ENCODE assay signal across 14 cellular contexts in the genomic region with DNA sequence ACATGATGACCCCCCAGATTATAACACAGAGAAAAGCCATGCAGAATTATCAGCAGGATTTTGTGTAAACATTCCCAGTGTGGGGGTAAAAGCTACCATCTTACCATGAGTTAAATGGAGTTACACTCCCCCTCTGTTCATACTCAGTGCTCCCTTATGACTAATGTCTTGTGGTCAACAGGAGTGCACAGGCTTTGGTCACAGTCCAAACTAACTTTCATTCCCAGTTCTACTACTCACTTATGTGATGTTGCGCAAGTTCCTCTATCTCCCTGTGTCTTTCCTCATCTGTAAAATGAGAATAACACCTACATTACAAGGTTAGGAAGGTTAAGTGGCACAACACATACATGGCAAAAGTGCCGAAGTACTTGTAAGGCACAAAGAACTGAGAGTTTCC.
A peak's percentile ranks its signal among the peaks of the same experiment; 100 is the strongest.
DNase-seq lines count a peak whose midpoint lies in the region; ATAC-seq, FAIRE-seq and TF ChIP-seq lines count a peak whose summit lies in the region.
"Had no signal": no experiment of that assay in that cellular context is flagged by ENCODE, and none has a peak within 500 bp of the region (broad histone marks: within the 10 kb centered on the region; RNA-seq: fewer than 3 reads in every experiment).

No MANE protein-coding gene starts in this region.

- H3K27ac Mint-ChIP-seq in stimulated activated effector memory CD8-positive, alpha-beta T cell treated with anti-CD3 and anti-CD28 coated beads, Interleukin-12 subunit alpha, Interleukin-12 subunit beta, amount 100 ng/mL, for 72 hours = no peak overlapping the region
- H3K27ac Mint-ChIP-seq in activated CD4-positive, alpha-beta T cell treated with anti-CD3 and anti-CD28 coated beads, Interleukin-2, amount 10 ng/mL, durations not matched to agents 7 days and 5 days = no peak overlapping the region
- H3K27ac Mint-ChIP-seq: activated CD4-positive, alpha-beta T cell treated with anti-CD3 and anti-CD28 coated beads for 36 hours had no signal

- H3K4me3 ChIP-seq in HepG2 (replicated peaks in 1 of 3; ENCODE audit: insufficient read depth in 1 of 3, low read depth in 2 of 3, low read length in 3 of 3) (no peak overlapping the region), right lobe of liver (no peak overlapping the region), bronchial epithelial cell (ENCODE audit: low read depth, low read length) (no peak overlapping the region)
- H3K4me3 ChIP-seq: A549, vagina had no signal

- H3K4me3 Mint-ChIP-seq in stimulated activated effector memory CD8-positive, alpha-beta T cell treated with anti-CD3 and anti-CD28 coated beads, Interleukin-12 subunit alpha, Interleukin-12 subunit beta, amount 100 ng/mL, for 72 hours = no peak overlapping the region
- H3K4me3 Mint-ChIP-seq in activated CD4-positive, alpha-beta T cell treated with anti-CD3 and anti-CD28 coated beads, Interleukin-2, amount 10 ng/mL, durations not matched to agents 7 days and 5 days = no peak overlapping the region
- H3K4me3 Mint-ChIP-seq: activated CD4-positive, alpha-beta T cell treated with anti-CD3 and anti-CD28 coated beads for 36 hours had no signal

- H3K4me2 ChIP-seq in HepG2 (ENCODE audit: low read depth, low read length) = no peak overlapping the region
- H3K4me2 ChIP-seq: A549 had no signal

- intact Hi-C loops in HepG2 (cut with micrococcal nuclease; ENCODE audit: unreplicated experiment) (no loop called here), right lobe of liver (cut with DNase I) (no loop called here)

- peaks cover 9% of the 10 kb centered on the region for H3K27me3 Mint-ChIP-seq in activated CD4-positive, alpha-beta T cell treated with anti-CD3 and anti-CD28 coated beads, Interleukin-2, amount 10 ng/mL, durations not matched to agents 7 days and 5 days

- H2AFZ ChIP-seq in HepG2 (ENCODE audit: low read length) = no peak overlapping the region

- no TSS peak for BruUV-seq in HepG2 (replicated peaks; lab: Mats Ljungman, UMichigan)

- no peaks in the 10 kb centered on the region for H3K4me1 Mint-ChIP-seq in stimulated activated effector memory CD8-positive, alpha-beta T cell treated with anti-CD3 and anti-CD28 coated beads, Interleukin-12 subunit alpha, Interleukin-12 subunit beta, amount 100 ng/mL, for 72 hours
- H3K4me1 Mint-ChIP-seq in activated CD4-positive, alpha-beta T cell treated with anti-CD3 and anti-CD28 coated beads, Interleukin-2, amount 10 ng/mL, durations not matched to agents 7 days and 5 days = no peaks in the 10 kb centered on the region

- no peak overlapping the region for H3K27ac ChIP-seq in HepG2 (ENCODE audit: extremely low read length, insufficient read depth, low read length)
- no peak overlapping the region for H3K27ac ChIP-seq in right lobe of liver
- H3K27ac ChIP-seq: A549, vagina had no signal

- CTCF ChIA-PET in HepG2 (lab: Yijun Ruan, JAX; ENCODE audit: low intra/inter-chr PET ratio, low total read pairs) = no interaction called here
- CTCF ChIA-PET in activated CD4-positive, alpha-beta T cell treated with anti-CD3 and anti-CD28 coated beads, Interleukin-2, amount 10 ng/mL, durations not matched to agents 7 days and 5 days (lab: Charles Lee) = no interaction called here

- TF ChIP-seq CTCF in HepG2 (CRISPR knock-in tag; IDR thresholded peaks at IDR 0.05) (no peak), right lobe of liver (IDR thresholded peaks at IDR 0.05) (no peak), bronchial epithelial cell (IDR thresholded peaks at IDR 0.05; ENCODE audit: insufficient read depth, low read length, severe bottlenecking) (no peak)

- no peak for TF ChIP-seq POLR2A in HepG2 (IDR thresholded peaks at IDR 0.05; ENCODE audit: insufficient read depth in 1 of 2, low read depth in 2 of 2, low read length in 2 of 2)
- TF ChIP-seq POLR2A in right lobe of liver (IDR thresholded peaks at IDR 0.05) = no peak

- H3K9me3 ChIP-seq in HepG2 (ENCODE audit: low read length) (no peaks in the 10 kb centered on the region), right lobe of liver (no peaks in the 10 kb centered on the region)
- H3K9me3 ChIP-seq: A549, vagina had no signal

- DNase-seq in HepG2 (ENCODE audit: low spot score) (peak; percentile 2), right lobe of liver (no peak), NOMO-1 treated with dmso at 0.1 percent for 144 hours (lab: John Stamatoyannopoulos, UW; ENCODE audit: unreplicated experiment) (peak; percentile 57), bronchial epithelial cell (ENCODE audit: low read depth) (peak; percentile 98), GM03348 (ENCODE audit: low spot score) (no peak), G401 (ENCODE audit: low spot score) (no peak)
- DNase-seq in stimulated activated effector memory CD8-positive, alpha-beta T cell treated with anti-CD3 and anti-CD28 coated beads, Interleukin-12 subunit alpha, Interleukin-12 subunit beta, amount 100 ng/mL, for 72 hours (ENCODE audit: low spot score in 2 of 2) = no peak
- DNase-seq in activated CD4-positive, alpha-beta T cell treated with anti-CD3 and anti-CD28 coated beads, Interleukin-2, amount 10 ng/mL, durations not matched to agents 7 days and 5 days = no peak
- DNase-seq: activated CD4-positive, alpha-beta T cell treated with anti-CD3 and anti-CD28 coated beads for 36 hours; head of caudate nucleus; midbrain; NCI-H2081 had no signal

- TF ChIP-seq EP300 in HepG2 (IDR thresholded peaks at IDR 0.05; ENCODE audit: low read depth in 2 of 2, low read length in 2 of 2) = no peak
- no peak for TF ChIP-seq EP300 in HepG2 (CRISPR knock-in tag; IDR thresholded peaks at IDR 0.05; ENCODE audit: borderline replicate concordance)

- POLR2A ChIA-PET in HepG2 (lab: Yijun Ruan, JAX) = no interaction called here
- POLR2A ChIA-PET in activated CD4-positive, alpha-beta T cell treated with anti-CD3 and anti-CD28 coated beads, Interleukin-2, amount 10 ng/mL, durations not matched to agents 7 days and 5 days (lab: Charles Lee) = no interaction called here

- H3K79me2 ChIP-seq in HepG2 (ENCODE audit: insufficient read depth, low read length) = no peaks in the 10 kb centered on the region

- no peaks in the 10 kb centered on the region for H4K20me1 ChIP-seq in HepG2 (ENCODE audit: insufficient read depth, low read length)

- no peak for TF ChIP-seq RAD21 in HepG2 (CRISPR knock-in tag; IDR thresholded peaks at IDR 0.05)

- H3K9ac ChIP-seq in HepG2 (ENCODE audit: insufficient read depth, low read depth, low read length) = no peak overlapping the region

- in situ Hi-C loops in HepG2 (cut with HindIII; ENCODE audit: extremely low pct_ligation_motif_present, low pct_unique_long_range_greater_than_20kb) = no loop called here
- in situ Hi-C loops in G401 (cut with HindIII; ENCODE audit: low sequenced_read_pairs) = no loop called here

- no peaks in the 10 kb centered on the region for H3K36me3 ChIP-seq in HepG2 (replicated peaks in 1 of 2; ENCODE audit: control insufficient read depth in 1 of 2, insufficient read depth in 2 of 2, low read length in 2 of 2)
- no peaks in the 10 kb centered on the region for H3K36me3 ChIP-seq in right lobe of liver
- no peaks in the 10 kb centered on the region for H3K36me3 ChIP-seq in bronchial epithelial cell (ENCODE audit: control insufficient read depth, insufficient read depth, low read length)
- H3K36me3 ChIP-seq: vagina had no signal

- 21% methylated on average over 2 of the region's 2 CpGs for WGBS in HepG2 (ENCODE audit: low lambda C conversion rate)
- WGBS in right lobe of liver (ENCODE audit: insufficient coverage, low coverage, low lambda C conversion rate, missing lambda C conversion rate) = 73% methylated on average over 2 of the region's 2 CpGs

- no peak for FAIRE-seq in HepG2 (lab: Jason Lieb, UNC)
- no peak for FAIRE-seq in bronchial epithelial cell (lab: Jason Lieb, UNC)
- FAIRE-seq: A549 had no signal

- peaks cover 2% of the 10 kb centered on the region for H3K9me3 Mint-ChIP-seq in stimulated activated effector memory CD8-positive, alpha-beta T cell treated with anti-CD3 and anti-CD28 coated beads, Interleukin-12 subunit alpha, Interleukin-12 subunit beta, amount 100 ng/mL, for 72 hours
- no peaks in the 10 kb centered on the region for H3K9me3 Mint-ChIP-seq in activated CD4-positive, alpha-beta T cell treated with anti-CD3 and anti-CD28 coated beads, Interleukin-2, amount 10 ng/mL, durations not matched to agents 7 days and 5 days

- no peaks in the 10 kb centered on the region for H3K36me3 Mint-ChIP-seq in stimulated activated effector memory CD8-positive, alpha-beta T cell treated with anti-CD3 and anti-CD28 coated beads, Interleukin-12 subunit alpha, Interleukin-12 subunit beta, amount 100 ng/mL, for 72 hours
- no peaks in the 10 kb centered on the region for H3K36me3 Mint-ChIP-seq in activated CD4-positive, alpha-beta T cell treated with anti-CD3 and anti-CD28 coated beads, Interleukin-2, amount 10 ng/mL, durations not matched to agents 7 days and 5 days (ENCODE audit: low read depth)

- H3K27me3 ChIP-seq in HepG2 (ENCODE audit: control insufficient read depth in 1 of 2, insufficient read depth in 2 of 2, low read length in 2 of 2) (no peaks in the 10 kb centered on the region), right lobe of liver (no peaks in the 10 kb centered on the region), bronchial epithelial cell (ENCODE audit: control insufficient read depth, insufficient read depth, low read length) (no peaks in the 10 kb centered on the region)
- H3K27me3 ChIP-seq: vagina had no signal

- H3K4me1 ChIP-seq in HepG2 (ENCODE audit: insufficient read depth, low read length) (no peaks in the 10 kb centered on the region), right lobe of liver (no peaks in the 10 kb centered on the region)
- H3K4me1 ChIP-seq: A549, vagina had no signal

- ATAC-seq in HepG2 (peak; percentile 43; the same call in 1 of the 3 replicates), right lobe of liver (no peak)
- ATAC-seq in stimulated activated effector memory CD8-positive, alpha-beta T cell treated with anti-CD3 and anti-CD28 coated beads, Interleukin-12 subunit alpha, Interleukin-12 subunit beta, amount 100 ng/mL, for 72 hours = peak; percentile 75
- ATAC-seq: A549; activated CD4-positive, alpha-beta T cell treated with anti-CD3 and anti-CD28 coated beads for 36 hours had no signal

TF ChIP-seq in HepG2, 621 proteins besides CTCF, POLR2A, EP300 and RAD21:
- peak; percentile 90 for TF ChIP-seq CEBPB (IDR thresholded peaks at IDR 0.05; ENCODE audit: borderline replicate concordance, low read depth, low read length)
- no peak for TF ChIP-seq SRSF9 (IDR thresholded peaks at IDR 0.05; ENCODE audit: borderline replicate concordance, insufficient read depth, low read depth, low read length, poor library complexity, severe bottlenecking)
- peak; percentile 72 for TF ChIP-seq CEBPG (CRISPR knock-in tag; IDR thresholded peaks at IDR 0.05)
- peak; percentile 94; the same call in 1 of the 2 replicates for TF ChIP-seq ZNF709 (CRISPR knock-in tag; IDR thresholded peaks at IDR 0.05)
- peak; percentile 95; the same call in 1 of the 2 replicates for TF ChIP-seq ZFP1 (CRISPR knock-in tag; IDR thresholded peaks at IDR 0.05)

Comparison
In these comparisons a context has a peak if more than half of its experiments do, and no peak if none do; other contexts are left out.
1. ATAC-seq: peak in HepG2 (single experiment) and stimulated activated effector memory CD8-positive, alpha-beta T cell treated with anti-CD3 and anti-CD28 coated beads, Interleukin-12 subunit alpha, Interleukin-12 subunit beta, amount 100 ng/mL, for 72 hours (single experiment); none in right lobe of liver (0 of 4).
2. DNase-seq: peak in HepG2 (single experiment), NOMO-1 treated with dmso at 0.1 percent for 144 hours (single experiment) and bronchial epithelial cell (single experiment); none in right lobe of liver (0 of 3), stimulated activated effector memory CD8-positive, alpha-beta T cell treated with anti-CD3 and anti-CD28 coated beads, Interleukin-12 subunit alpha, Interleukin-12 subunit beta, amount 100 ng/mL, for 72 hours (0 of 2), activated CD4-positive, alpha-beta T cell treated with anti-CD3 and anti-CD28 coated beads, Interleukin-2, amount 10 ng/mL, durations not matched to agents 7 days and 5 days (single experiment), GM03348 (single experiment) and G401 (single experiment).